ENCODE assay signal across 8 cellular contexts in the genomic region with DNA sequence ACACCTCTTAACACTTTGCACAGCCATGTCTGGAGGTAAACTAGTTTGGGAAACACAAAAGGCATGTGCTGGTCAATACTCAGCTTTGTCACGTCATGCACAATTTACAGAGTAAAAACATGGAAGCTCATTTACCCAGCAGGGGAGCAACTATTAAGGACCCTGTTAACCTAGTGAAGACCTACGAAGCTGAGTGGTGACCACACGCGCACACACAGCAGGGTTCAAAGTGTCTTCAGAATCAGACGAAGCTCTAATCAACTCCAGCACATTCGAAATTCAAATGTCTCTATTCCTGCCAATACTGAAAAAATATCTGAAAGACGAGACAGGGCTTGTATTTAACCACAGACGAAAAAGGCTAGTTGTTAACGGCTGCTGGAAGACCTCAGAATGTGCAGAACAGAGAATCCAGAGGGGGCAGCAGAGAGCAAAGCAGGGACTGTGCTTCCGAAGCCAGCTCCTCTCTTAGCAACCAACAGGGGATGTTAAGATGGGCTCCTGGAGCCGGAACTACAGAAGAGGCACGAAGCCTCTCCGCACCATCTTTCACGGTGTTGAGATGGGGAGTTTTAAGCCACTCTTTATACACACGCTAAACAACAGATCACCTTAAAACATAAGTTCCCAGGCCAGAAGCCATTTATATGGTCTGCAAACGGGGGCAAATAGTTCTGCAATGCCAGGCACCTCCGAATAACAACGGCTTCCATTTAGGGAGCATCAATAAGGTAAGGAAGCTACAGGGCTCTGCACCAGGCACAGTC. TPM values are rescaled to one million over a fixed set of nuclear protein-coding genes. Genes with fewer than 3 reads are reported as not detected.
DNase-seq lines count a peak whose midpoint lies in the region; ATAC-seq and TF ChIP-seq lines count a peak whose summit lies in the region.

No MANE protein-coding gene starts in this region.

- peaks cover 4% of the 10 kb centered on the region for H3K27me3 Mint-ChIP-seq in activated T-helper 2 cell treated with anti-CD3 and anti-CD28 coated beads, Interferon-gamma antibody, Interleukin-2, Interleukin-4, amounts not matched to agents 10 μg/mL and 5 μg/mL and 100 μg/mL, durations not matched to agents 14 hours and 24 hours and 36 hours (ENCODE audit: low read depth)
- H3K27me3 Mint-ChIP-seq in neural progenitor cell (ENCODE audit: insufficient read depth, low read depth): peaks cover 2% of the 10 kb centered on the region
- H3K27me3 Mint-ChIP-seq in stimulated activated naive CD8-positive, alpha-beta T cell treated with anti-CD3 and anti-CD28 coated beads, Interleukin-15, amount 100 ng/mL, for 72 hours: no peaks in the 10 kb centered on the region

- peaks cover 13% of the 10 kb centered on the region for H3K4me1 Mint-ChIP-seq in activated T-helper 2 cell treated with anti-CD3 and anti-CD28 coated beads, Interferon-gamma antibody, Interleukin-2, Interleukin-4, amounts not matched to agents 10 μg/mL and 5 μg/mL and 100 μg/mL, durations not matched to agents 14 hours and 24 hours and 36 hours (ENCODE audit: low read depth)
- peaks cover 11% of the 10 kb centered on the region for H3K4me1 Mint-ChIP-seq in neural progenitor cell
- H3K4me1 Mint-ChIP-seq in stimulated activated naive CD8-positive, alpha-beta T cell treated with anti-CD3 and anti-CD28 coated beads, Interleukin-15, amount 100 ng/mL, for 72 hours: peaks cover 24% of the 10 kb centered on the region

- H3K36me3 Mint-ChIP-seq in activated T-helper 2 cell treated with anti-CD3 and anti-CD28 coated beads, Interferon-gamma antibody, Interleukin-2, Interleukin-4, amounts not matched to agents 10 μg/mL and 5 μg/mL and 100 μg/mL, durations not matched to agents 14 hours and 24 hours and 36 hours (ENCODE audit: low read depth): no peaks in the 10 kb centered on the region
- no peaks in the 10 kb centered on the region for H3K36me3 Mint-ChIP-seq in neural progenitor cell

- peak overlapping the region; percentile 74 for H3K4me2 ChIP-seq in neural progenitor cell

- H3K9ac ChIP-seq in neural progenitor cell: no peak overlapping the region

- intact Hi-C loops in activated T-helper 2 cell treated with anti-CD3 and anti-CD28 coated beads, Interferon-gamma antibody, Interleukin-2, Interleukin-4, amounts not matched to agents 10 μg/mL and 5 μg/mL and 100 μg/mL, durations not matched to agents 14 hours and 24 hours and 36 hours (cut with micrococcal nuclease): no loop called here

- peak overlapping the region; percentile 97 for H2AFZ ChIP-seq in neural progenitor cell (replicated peaks)

- no peaks in the 10 kb centered on the region for H3K9me3 ChIP-seq in neural progenitor cell (ENCODE audit: low read depth)

- H3K27me3 ChIP-seq in neural progenitor cell: no peaks in the 10 kb centered on the region

- TF ChIP-seq CTCF in RWPE1 (conservative IDR thresholded peaks at IDR 0.05; ENCODE audit: low read depth) (peak; percentile 95), fibroblast of villous mesenchyme (IDR thresholded peaks at IDR 0.05; ENCODE audit: insufficient read depth, low read depth, low read length) (peak; percentile 98), neural progenitor cell (IDR thresholded peaks at IDR 0.05) (peak; percentile 96)

- H4K20me1 ChIP-seq in neural progenitor cell (ENCODE audit: low read depth): no peaks in the 10 kb centered on the region

- ATAC-seq in GM21825 (IDR thresholded peaks at IDR 0.05; ENCODE audit: unreplicated experiment): peak; percentile 85
- peak; percentile 99 for ATAC-seq in stimulated activated naive CD8-positive, alpha-beta T cell treated with anti-CD3 and anti-CD28 coated beads, Interleukin-15, amount 100 ng/mL, for 72 hours

- H3F3A ChIP-seq in neural progenitor cell (ENCODE audit: low read depth): peaks cover 4% of the 10 kb centered on the region

- H3K4me3 ChIP-seq in fibroblast of villous mesenchyme (ENCODE audit: low read depth, low read length) (peak overlapping the region; percentile 4), neural progenitor cell (peak overlapping the region; percentile 34)

- no peaks in the 10 kb centered on the region for H3K9me3 Mint-ChIP-seq in activated T-helper 2 cell treated with anti-CD3 and anti-CD28 coated beads, Interferon-gamma antibody, Interleukin-2, Interleukin-4, amounts not matched to agents 10 μg/mL and 5 μg/mL and 100 μg/mL, durations not matched to agents 14 hours and 24 hours and 36 hours
- no peaks in the 10 kb centered on the region for H3K9me3 Mint-ChIP-seq in neural progenitor cell
- no peaks in the 10 kb centered on the region for H3K9me3 Mint-ChIP-seq in stimulated activated naive CD8-positive, alpha-beta T cell treated with anti-CD3 and anti-CD28 coated beads, Interleukin-15, amount 100 ng/mL, for 72 hours

- H3K79me2 ChIP-seq in neural progenitor cell (ENCODE audit: low read depth): no peaks in the 10 kb centered on the region

- CTCF ChIA-PET in RWPE1 (lab: Yijun Ruan, JAX): interaction anchor here (0.5 to 3.9 kb wide), 24 partner anchors 8 to 378 kb away, joined by 3 to 26 read pairs (median 4); a partner anchor contains a TSS

- no peak overlapping the region for H3K27ac Mint-ChIP-seq in activated T-helper 2 cell treated with anti-CD3 and anti-CD28 coated beads, Interferon-gamma antibody, Interleukin-2, Interleukin-4, amounts not matched to agents 10 μg/mL and 5 μg/mL and 100 μg/mL, durations not matched to agents 14 hours and 24 hours and 36 hours
- no peak overlapping the region for H3K27ac Mint-ChIP-seq in neural progenitor cell
- H3K27ac Mint-ChIP-seq in stimulated activated naive CD8-positive, alpha-beta T cell treated with anti-CD3 and anti-CD28 coated beads, Interleukin-15, amount 100 ng/mL, for 72 hours: peak overlapping the region; percentile 20 to 88

- DNase-seq in DMS 273 treated with DMSO at 0.1 percent for 48 hours (lab: John Stamatoyannopoulos, UW) (peak; percentile 72), LoVo (ENCODE audit: low spot score) (peak; percentile 65), RWPE1 (ENCODE audit: low spot score) (peak; percentile 74), fibroblast of villous mesenchyme (ENCODE audit: low read depth) (peak; percentile 82), neural progenitor cell (ENCODE audit: low spot score) (peak; percentile 89)
- peak; percentile 73 for DNase-seq in activated T-helper 2 cell treated with anti-CD3 and anti-CD28 coated beads, Interferon-gamma antibody, Interleukin-2, Interleukin-4, amounts not matched to agents 10 μg/mL and 5 μg/mL and 100 μg/mL, durations not matched to agents 14 hours and 24 hours and 36 hours (ENCODE audit: low spot score)
- DNase-seq in stimulated activated naive CD8-positive, alpha-beta T cell treated with anti-CD3 and anti-CD28 coated beads, Interleukin-15, amount 100 ng/mL, for 72 hours: peak; percentile 77 to 83

- POLR2A ChIA-PET in RWPE1 (lab: Yijun Ruan, JAX; ENCODE audit: low non-redundant PET): no interaction called here

- H3K27ac ChIP-seq in RWPE1 (peak overlapping the region; percentile 23; the same call in 1 of the 2 replicates), neural progenitor cell (no peak overlapping the region)

- H3K4me3 Mint-ChIP-seq in activated T-helper 2 cell treated with anti-CD3 and anti-CD28 coated beads, Interferon-gamma antibody, Interleukin-2, Interleukin-4, amounts not matched to agents 10 μg/mL and 5 μg/mL and 100 μg/mL, durations not matched to agents 14 hours and 24 hours and 36 hours (ENCODE audit: low read depth): no peak overlapping the region
- H3K4me3 Mint-ChIP-seq in neural progenitor cell: peak overlapping the region; percentile 76
- peak overlapping the region; percentile 64 to 83 for H3K4me3 Mint-ChIP-seq in stimulated activated naive CD8-positive, alpha-beta T cell treated with anti-CD3 and anti-CD28 coated beads, Interleukin-15, amount 100 ng/mL, for 72 hours

- H3K4me1 ChIP-seq in neural progenitor cell: peaks cover 15% of the 10 kb centered on the region

- H3K36me3 ChIP-seq in neural progenitor cell: no peaks in the 10 kb centered on the region

RNA-seq across cellular contexts. Expression of a gene that starts 45.7 kb away (rescaled TPM):
- total RNA-seq in activated T-helper 2 cell treated with anti-CD3 and anti-CD28 coated beads, Interferon-gamma antibody, Interleukin-2, Interleukin-4, amounts not matched to agents 10 μg/mL and 5 μg/mL and 100 μg/mL, durations not matched to agents 14 hours and 24 hours and 36 hours: 3.8 and 4.0 TPM in 2 replicates
- total RNA-seq in fibroblast of villous mesenchyme (20.7 and 22.5 TPM in 2 replicates), neural progenitor cell (ENCODE audit: low replicate concordance) (25.9 and 39.5 TPM in 2 replicates)

RNA-seq across cellular contexts. Expression of a gene that starts 46.4 kb away (rescaled TPM):
- total RNA-seq in activated T-helper 2 cell treated with anti-CD3 and anti-CD28 coated beads, Interferon-gamma antibody, Interleukin-2, Interleukin-4, amounts not matched to agents 10 μg/mL and 5 μg/mL and 100 μg/mL, durations not matched to agents 14 hours and 24 hours and 36 hours: 90.6 and 96.4 TPM in 2 replicates
- 22.0 and 26.7 TPM in 2 replicates for total RNA-seq in fibroblast of villous mesenchyme
- total RNA-seq in neural progenitor cell (ENCODE audit: low replicate concordance): 18.3 and 47.4 TPM in 2 replicates

Comparison
In these comparisons a context has a peak if more than half of its experiments do, and no peak if none do; other contexts are left out.
1. H3K27ac Mint-ChIP-seq: peak in stimulated activated naive CD8-positive, alpha-beta T cell treated with anti-CD3 and anti-CD28 coated beads, Interleukin-15, amount 100 ng/mL, for 72 hours (2 of 2); none in activated T-helper 2 cell treated with anti-CD3 and anti-CD28 coated beads, Interferon-gamma antibody, Interleukin-2, Interleukin-4, amounts not matched to agents 10 μg/mL and 5 μg/mL and 100 μg/mL, durations not matched to agents 14 hours and 24 hours and 36 hours (single experiment) and neural progenitor cell (single experiment).
2. Peak in every context shown above with its lines, with median percentiles within 50 percentile points of each other: DNase-seq and CTCF ChIP-seq.